In the genomic region with DNA sequence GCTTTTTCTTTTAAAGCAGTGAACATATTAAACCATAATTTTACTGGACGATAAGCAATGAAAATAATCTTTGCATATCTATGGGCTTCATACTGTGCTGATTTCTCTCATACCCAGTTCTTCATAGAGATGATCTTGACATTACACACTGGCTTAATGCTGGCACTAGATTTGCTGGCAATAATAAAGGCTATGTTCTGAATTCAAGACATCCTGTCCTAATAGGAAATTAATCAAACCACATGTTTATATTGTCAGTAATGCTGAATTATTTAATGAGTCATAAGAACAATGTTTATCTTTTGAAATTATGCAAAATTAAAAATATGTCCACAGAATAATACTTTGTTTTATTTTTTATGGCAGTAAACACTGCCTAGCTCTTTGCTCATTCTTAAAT, we compare ENCODE assay signal across 25 cellular contexts.
"Had no signal": no experiment of that assay in that cellular context is flagged by ENCODE, and none has a peak within 500 bp of the region (broad histone marks: within the 10 kb centered on the region; RNA-seq: fewer than 3 reads in every experiment).

No MANE protein-coding gene starts in this region.

- H3K4me3 ChIP-seq: prostate gland, right atrium auricular region, skin epidermis, spleen, testis, tibial artery, upper lobe of left lung, uterus had no signal

- H3K27ac Mint-ChIP-seq: naive thymus-derived CD4-positive, alpha-beta T cell; nephron; stimulated activated memory B cell treated with anti-CD40 and anti-IgM and Interleukin-4, amounts not matched to agents 10 μg/mL and 1 μg/mL and 100 μg/mL, for 72 hours had no signal

- H3K4me1 Mint-ChIP-seq: naive thymus-derived CD4-positive, alpha-beta T cell; stimulated activated memory B cell treated with anti-CD40 and anti-IgM and Interleukin-4, amounts not matched to agents 10 μg/mL and 1 μg/mL and 100 μg/mL, for 72 hours had no signal

- H3K27me3 ChIP-seq: right atrium auricular region, spleen, testis, tibial artery, upper lobe of left lung, uterus had no signal

- H3K27me3 Mint-ChIP-seq: naive thymus-derived CD4-positive, alpha-beta T cell; stimulated activated memory B cell treated with anti-CD40 and anti-IgM and Interleukin-4, amounts not matched to agents 10 μg/mL and 1 μg/mL and 100 μg/mL, for 72 hours had no signal

- H3K36me3 ChIP-seq: prostate gland, right atrium auricular region, spleen, tibial artery, upper lobe of left lung had no signal

- ATAC-seq: esophagus mucosa; left lobe of liver; naive thymus-derived CD4-positive, alpha-beta T cell; sciatic nerve; stimulated activated memory B cell treated with anti-CD40 and anti-IgM and Interleukin-4, amounts not matched to agents 10 μg/mL and 1 μg/mL and 100 μg/mL, for 72 hours; stimulated activated naive CD8-positive, alpha-beta T cell treated with anti-CD3 and anti-CD28 coated beads, Interleukin-15, Interleukin-2, amounts not matched to agents 100 U/mL and 50 U/mL, for 24 hours had no signal

- H3K36me3 Mint-ChIP-seq: naive thymus-derived CD4-positive, alpha-beta T cell; stimulated activated memory B cell treated with anti-CD40 and anti-IgM and Interleukin-4, amounts not matched to agents 10 μg/mL and 1 μg/mL and 100 μg/mL, for 72 hours had no signal

- H3K27ac ChIP-seq: epithelial cell of prostate, prostate gland, right atrium auricular region, skin epidermis, spleen, testis, tibial artery, upper lobe of left lung, uterus had no signal

- H3K4me3 Mint-ChIP-seq: naive thymus-derived CD4-positive, alpha-beta T cell; nephron; stimulated activated memory B cell treated with anti-CD40 and anti-IgM and Interleukin-4, amounts not matched to agents 10 μg/mL and 1 μg/mL and 100 μg/mL, for 72 hours had no signal

- DNase-seq: cerebellar nuclear complex; cortex of kidney; head of caudate nucleus; kidney; mesendoderm; midbrain; naive thymus-derived CD4-positive, alpha-beta T cell; nucleus accumbens; spleen; stimulated activated CD4-positive, alpha-beta T cell treated with anti-CD3 and anti-CD28 coated beads, Interleukin-4, amount 100 ng/mL, for 4 hours; stimulated activated naive CD8-positive, alpha-beta T cell treated with anti-CD3 and anti-CD28 coated beads, Interleukin-15, Interleukin-2, amounts not matched to agents 100 U/mL and 50 U/mL, for 24 hours; substantia nigra; testis; tibial artery; upper lobe of left lung; uterus had no signal

- H3K9me3 Mint-ChIP-seq: nephron; stimulated activated memory B cell treated with anti-CD40 and anti-IgM and Interleukin-4, amounts not matched to agents 10 μg/mL and 1 μg/mL and 100 μg/mL, for 72 hours had no signal

- H3K4me1 ChIP-seq: prostate gland, right atrium auricular region, spleen, testis, upper lobe of left lung, uterus had no signal

- H3K9me3 ChIP-seq: prostate gland, right atrium auricular region, spleen, testis, tibial artery, upper lobe of left lung, uterus had no signal
